In the genomic region with DNA sequence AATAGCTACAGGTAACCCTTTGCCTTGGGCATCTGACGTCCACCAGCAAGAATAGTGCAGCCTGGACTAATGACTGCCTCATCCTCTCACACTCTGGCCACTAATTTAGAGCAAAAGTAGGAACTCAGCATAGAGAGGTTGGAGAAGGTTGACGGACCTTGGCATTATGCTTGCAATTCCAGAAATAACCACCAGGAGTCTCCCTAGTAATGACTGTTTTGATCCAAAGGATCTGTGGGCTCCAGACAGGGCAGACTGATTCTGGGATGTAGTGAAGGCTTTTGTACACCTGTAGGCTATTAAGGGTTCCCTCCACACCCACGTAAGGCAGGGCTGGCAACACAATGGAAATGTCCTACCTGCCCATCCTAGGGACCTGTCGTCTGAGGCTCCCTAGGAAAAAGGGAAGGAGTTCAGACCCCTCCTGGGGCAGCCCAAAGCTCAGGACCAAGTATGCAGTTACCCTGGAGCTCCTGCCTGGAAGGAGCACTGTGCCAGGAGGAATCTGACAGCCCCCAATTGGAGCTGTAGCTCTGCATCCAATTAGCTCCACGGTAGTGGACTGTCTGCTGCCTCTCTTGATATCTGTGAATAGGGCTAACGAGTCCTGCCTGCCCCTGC, we compare ENCODE assay signal across 8 cellular contexts.
DNase-seq lines count a peak whose midpoint lies in the region; ATAC-seq, FAIRE-seq and TF ChIP-seq lines count a peak whose summit lies in the region.
"Had no signal": no experiment of that assay in that cellular context is flagged by ENCODE, and none has a peak within 500 bp of the region (broad histone marks: within the 10 kb centered on the region; RNA-seq: fewer than 3 reads in every experiment).

No MANE protein-coding gene starts in this region.

- peaks cover 12% of the 10 kb centered on the region for H3K36me3 Mint-ChIP-seq in endodermal cell (ENCODE audit: low read depth)
- H3K36me3 Mint-ChIP-seq in activated T-helper 17 cell treated with anti-CD3 and anti-CD28 coated beads, Interleukin-2, amount 50 U/mL, for 72 hours (ENCODE audit: low read depth), result no peaks in the 10 kb centered on the region

- TF ChIP-seq CTCF in GM12873 (IDR thresholded peaks at IDR 0.05; ENCODE audit: insufficient read depth, low read depth, low read length, missing control alignments) (peak; percentile 72), endodermal cell (conservative IDR thresholded peaks at IDR 0.05) (peak; percentile 83), pancreas (IDR thresholded peaks at IDR 0.05) (peak; percentile 22 to 35 (median 28))

- H3K9me3 ChIP-seq in endodermal cell (ENCODE audit: control insufficient read depth, low read length) (peaks cover 10% of the 10 kb centered on the region), pancreas (no peaks in the 10 kb centered on the region)

- 91 to 93% methylated on average over 6 of the region's 6 CpGs for WGBS in endodermal cell (ENCODE audit: insufficient coverage in 1 of 2, insufficient read length in 1 of 2), 2 experiments
- 91 to 94% methylated on average over 6 of the region's 6 CpGs for WGBS in pancreas, 2 donors

- H3K9ac ChIP-seq in endodermal cell (ENCODE audit: extremely low read depth, low read length, poor library complexity, severe bottlenecking), result no peak overlapping the region

- no peak overlapping the region for H3K27ac ChIP-seq in endodermal cell (ENCODE audit: low read depth, low read length)
- H3K27ac ChIP-seq in pancreas, result no peak overlapping the region

- peak in 1 of 4 donors; percentile 42 for ATAC-seq in pancreas
- ATAC-seq in activated T-helper 17 cell treated with anti-CD3 and anti-CD28 coated beads, Interleukin-2, amount 50 U/mL, for 72 hours (replicated peaks), result no peak

- no peaks in the 10 kb centered on the region for H3K4me1 Mint-ChIP-seq in endodermal cell
- no peaks in the 10 kb centered on the region for H3K4me1 Mint-ChIP-seq in activated T-helper 17 cell treated with anti-CD3 and anti-CD28 coated beads, Interleukin-2, amount 50 U/mL, for 72 hours

- intact Hi-C loops in pancreas (cut with DNase I), result no loop called here

- H3K27me3 ChIP-seq in endodermal cell (ENCODE audit: control insufficient read depth, insufficient read depth, low read length, poor library complexity, severe bottlenecking), result no peaks in the 10 kb centered on the region
- H3K27me3 ChIP-seq in pancreas, result no peaks in the 10 kb centered on the region

- no peak overlapping the region for H3K27ac Mint-ChIP-seq in endodermal cell
- no peak overlapping the region for H3K27ac Mint-ChIP-seq in activated T-helper 17 cell treated with anti-CD3 and anti-CD28 coated beads, Interleukin-2, amount 50 U/mL, for 72 hours

- H3K27me3 Mint-ChIP-seq in endodermal cell (ENCODE audit: insufficient read depth), result no peaks in the 10 kb centered on the region
- peaks cover 3% of the 10 kb centered on the region for H3K27me3 Mint-ChIP-seq in activated T-helper 17 cell treated with anti-CD3 and anti-CD28 coated beads, Interleukin-2, amount 50 U/mL, for 72 hours

- H3K9me3 Mint-ChIP-seq in endodermal cell, result peaks cover 3% of the 10 kb centered on the region
- H3K9me3 Mint-ChIP-seq in activated T-helper 17 cell treated with anti-CD3 and anti-CD28 coated beads, Interleukin-2, amount 50 U/mL, for 72 hours, result peaks cover 4% of the 10 kb centered on the region

- H3K4me1 ChIP-seq in endodermal cell (ENCODE audit: control insufficient read depth, insufficient read depth, low read length) (no peaks in the 10 kb centered on the region), pancreas (no peaks in the 10 kb centered on the region)

- no peak overlapping the region for H3K4me3 ChIP-seq in endodermal cell (ENCODE audit: low read length)
- no peak overlapping the region for H3K4me3 ChIP-seq in pancreas

- FAIRE-seq in pancreas (lab: Jason Lieb, UNC), result no peak

- H3K36me3 ChIP-seq in endodermal cell (ENCODE audit: control insufficient read depth, insufficient read depth, low read length) (no peaks in the 10 kb centered on the region), pancreas (no peaks in the 10 kb centered on the region)

- DNase-seq in NCI-H82 treated with DMSO at 0.1 percent for 48 hours (lab: John Stamatoyannopoulos, UW; ENCODE audit: unreplicated experiment) (peak; percentile 8), endodermal cell (peak; percentile 63), pancreas (no peak), activated gamma-delta T cell treated with Interleukin-2 at 50 U/mL for 16 hours (no peak), NCI-H2107 treated with DMSO at 0.1 percent for 48 hours (lab: John Stamatoyannopoulos, UW; ENCODE audit: unreplicated experiment) (no peak)
- DNase-seq: NCI-H2171 had no signal

- H3K4me3 Mint-ChIP-seq in endodermal cell, result no peak overlapping the region
- H3K4me3 Mint-ChIP-seq in activated T-helper 17 cell treated with anti-CD3 and anti-CD28 coated beads, Interleukin-2, amount 50 U/mL, for 72 hours, result no peak overlapping the region

Comparison
In these comparisons a context has a peak if more than half of its experiments do, and no peak if none do; other contexts are left out.
1. CTCF ChIP-seq: peak in every context shown above with its lines; median percentile 83 in endodermal cell; 72 in GM12873; 28 in pancreas.
2. DNase-seq: peak in NCI-H82 treated with DMSO at 0.1 percent for 48 hours (single experiment) and endodermal cell (single experiment); none in pancreas (0 of 6), activated gamma-delta T cell treated with Interleukin-2 at 50 U/mL for 16 hours (single experiment) and NCI-H2107 treated with DMSO at 0.1 percent for 48 hours (single experiment).